ENCODE assay signal across 8 cellular contexts in the genomic region with DNA sequence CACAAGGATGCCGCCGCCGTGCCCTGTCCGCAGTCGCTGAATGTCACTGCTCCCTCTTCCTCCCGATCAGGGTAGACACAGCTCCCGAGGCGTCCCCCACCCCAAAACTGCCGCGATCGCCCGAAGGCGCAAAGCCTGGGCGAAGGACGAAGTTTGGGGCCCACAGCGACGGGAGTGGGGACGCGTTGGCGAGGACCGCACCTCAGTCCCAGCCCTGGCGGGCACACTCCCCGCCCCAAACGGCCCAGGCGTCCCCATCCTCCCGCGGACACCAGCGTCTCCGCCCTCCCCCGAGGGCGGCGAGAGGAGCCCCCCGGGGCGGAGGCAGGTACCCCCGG. TPM values are rescaled to one million over a fixed set of nuclear protein-coding genes. Genes with fewer than 3 reads are reported as not detected.
DNase-seq lines count a peak whose midpoint lies in the region; ATAC-seq and TF ChIP-seq lines count a peak whose summit lies in the region.

No MANE protein-coding gene starts in this region.

- peak overlapping the region; percentile 51 to 89 (median 78) for H3K27ac Mint-ChIP-seq in immature natural killer cell

- ATAC-seq in GM18907 (IDR thresholded peaks at IDR 0.05; ENCODE audit: unreplicated experiment) (peak; percentile 3), PC-3 (peak; percentile 0), esophagus mucosa (no peak)

- peaks cover 7 to 18% (median 13%) of the 10 kb centered on the region in 3 donors for H3K27me3 Mint-ChIP-seq in immature natural killer cell (ENCODE audit: low read depth in 3 of 3)

- H3K27ac ChIP-seq in PC-3 (ENCODE audit: low read length) (peak overlapping the region; percentile 75), spleen (peak overlapping the region; percentile 71 to 100 (median 89))

- H3K4me1 ChIP-seq in PC-3 (ENCODE audit: insufficient read depth, low read length) = peaks cover 56% of the 10 kb centered on the region
- H3K4me1 ChIP-seq in spleen = peaks cover 21 to 63% (median 39%) of the 10 kb centered on the region in 6 donors

- POLR2A ChIA-PET in PC-3 (lab: Charles Lee; ENCODE audit: unreplicated experiment) = no interaction called here

- H3K27me3 ChIP-seq in PC-3 (ENCODE audit: low read length) (no peaks in the 10 kb centered on the region), spleen (replicated peaks in 1 of 7) (no peaks in the 10 kb centered on the region)

- no peaks in the 10 kb centered on the region for H3K36me3 Mint-ChIP-seq in immature natural killer cell

- peak overlapping the region; percentile 83 for H3K9ac ChIP-seq in PC-3 (ENCODE audit: low read length)

- H3K4me3 ChIP-seq in PC-3 (ENCODE audit: low read length) (peak overlapping the region; percentile 74), spleen (peak overlapping the region; percentile 93 to 100 (median 97))

- peak overlapping the region; percentile 86 for H3K4me2 ChIP-seq in PC-3 (ENCODE audit: low read length)

- CTCF ChIA-PET in PC-3 (lab: Charles Lee) = interaction anchor here (0.6 to 1.9 kb wide), 3 partner anchors 71 to 195 kb away, joined by 3 to 7 read pairs (median 3); no protein-coding TSS in a partner anchor

- peak overlapping the region; percentile 83 to 90 (median 85) for H3K4me3 Mint-ChIP-seq in immature natural killer cell

- intact Hi-C loops in PC-3 (cut with micrococcal nuclease) (loop anchor here (5.0 to 10.0 kb wide), 2 partner anchors 407 to 580 kb away; partner anchors contain the start of gene ZNF503), spleen (cut with DNase I; ENCODE audit: low total_unique reads) (no loop called here)

- H3K9me2 ChIP-seq in PC-3 (replicated peaks; ENCODE audit: low read length) = no peaks in the 10 kb centered on the region

- H3K9me3 Mint-ChIP-seq in immature natural killer cell = no peaks in the 10 kb centered on the region

- peaks cover 35% of the 10 kb centered on the region for H3K79me2 ChIP-seq in PC-3 (ENCODE audit: low read length)

- TF ChIP-seq CTCF in PC-3 (conservative IDR thresholded peaks at IDR 0.05; ENCODE audit: low read depth, low read length) (0 out of 2 replicates have a peak, but pooled peaks have one; percentile 17), spleen (IDR thresholded peaks at IDR 0.05 in 8 of 11, conservative IDR thresholded peaks at IDR 0.05 in 3 of 11) (no peak)

- peaks cover under 1% of the 10 kb centered on the region; the same call in 1 of the 2 replicates for H3K36me3 ChIP-seq in PC-3 (ENCODE audit: low read depth, low read length)
- no peaks in the 10 kb centered on the region for H3K36me3 ChIP-seq in spleen

- H4K20me1 ChIP-seq in PC-3 (ENCODE audit: low read length) = peaks cover 14% of the 10 kb centered on the region

- TF ChIP-seq POLR2A in spleen (IDR thresholded peaks at IDR 0.05) = no peak

- BruUV-seq in PC-3 (replicated peaks; lab: Mats Ljungman, UMichigan) = no TSS peak

- H3F3A ChIP-seq in PC-3 (ENCODE audit: low read length, unreplicated experiment) = peaks cover 32% of the 10 kb centered on the region

- 0 to 5% (median 0%) methylated on average over 13 to 35 of the region's 35 CpGs for WGBS in spleen, 5 donors

- peaks cover 43 to 47% of the 10 kb centered on the region in 2 donors for H3K4me1 Mint-ChIP-seq in immature natural killer cell

- H2AFZ ChIP-seq in PC-3 (ENCODE audit: low read length) = peak overlapping the region; percentile 84

- DNase-seq in PC-3 (no peak), astrocyte of the hippocampus (ENCODE audit: low read depth, low spot score) (peak; percentile 60), immature natural killer cell (peak in 1 of 3 donors; percentile 44), spleen (peak; percentile 93), NCI-H510A (lab: John Stamatoyannopoulos, UW) (no peak), kidney glomerular epithelial cell (lab: John Stamatoyannopoulos, UW) (no peak)

- H3K9me3 ChIP-seq in PC-3 (ENCODE audit: low read length) (no peaks in the 10 kb centered on the region), spleen (no peaks in the 10 kb centered on the region)

RNA-seq across cellular contexts. Expression of gene KAT6B, which starts 1.4 kb away (rescaled TPM):
- 83.0 and 94.5 TPM in 2 replicates for total RNA-seq in PC-3 (2014; rRNA removed)
- polyA plus RNA-seq in immature natural killer cell = 10 to 100 TPM in 2 of 3 donors, 1 to 10 TPM in 1; 9.9 to 55.7 (median 20.2) TPM
- 10 to 100 TPM; 36.5 to 61.0 (median 49.0) TPM for total RNA-seq in spleen
- polyA plus RNA-seq in spleen = 1 to 10 TPM; 2.9 to 5.0 (median 3.1) TPM
- total RNA-seq in esophagus mucosa = 17.3 TPM

Comparison
In these comparisons a context has a peak if more than half of its experiments do, and no peak if none do; other contexts are left out.
1. DNase-seq: peak in astrocyte of the hippocampus (single experiment) and spleen (single experiment); none in PC-3 (single experiment), NCI-H510A (single experiment) and kidney glomerular epithelial cell (single experiment).